19 cellular contexts compared by ENCODE assay signal in the genomic region with DNA sequence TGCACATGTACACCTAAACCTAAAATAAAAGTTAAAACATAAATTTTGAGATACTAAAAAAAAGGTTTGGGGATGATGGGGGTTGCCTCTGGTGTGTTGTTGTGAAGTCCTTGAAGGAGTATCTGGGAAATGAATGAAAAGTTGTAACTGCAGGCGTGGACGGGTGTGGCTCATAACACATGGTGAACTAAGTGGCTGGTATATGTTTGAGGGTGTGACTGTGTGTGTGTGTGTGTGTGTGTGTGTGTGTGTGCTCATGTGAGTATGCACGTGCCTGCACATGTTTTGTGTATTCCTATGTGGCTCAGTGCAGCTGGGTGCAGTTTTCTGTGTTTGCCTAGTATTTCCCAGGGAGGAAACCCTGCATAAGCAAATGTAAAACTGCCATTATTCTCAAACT.
DNase-seq lines count a peak whose midpoint lies in the region; ATAC-seq and TF ChIP-seq lines count a peak whose summit lies in the region.
"Had no signal": no experiment of that assay in that cellular context is flagged by ENCODE, and none has a peak within 500 bp of the region (broad histone marks: within the 10 kb centered on the region; RNA-seq: fewer than 3 reads in every experiment).

No MANE protein-coding gene starts in this region.

- H3K27me3 ChIP-seq in breast epithelium, result no peaks in the 10 kb centered on the region
- H3K27me3 ChIP-seq in colonic mucosa, result no peaks in the 10 kb centered on the region
- no peaks in the 10 kb centered on the region for H3K27me3 ChIP-seq in body of pancreas

- peak overlapping the region; percentile 39 for H3K27ac Mint-ChIP-seq in MCF 10A (ENCODE audit: low read depth, unreplicated experiment)
- H3K27ac Mint-ChIP-seq: CD4-positive, alpha-beta memory T cell; GM23338; H9 had no signal

- no peaks in the 10 kb centered on the region for H3K36me3 Mint-ChIP-seq in MCF 10A (ENCODE audit: insufficient read depth, unreplicated experiment)
- H3K36me3 Mint-ChIP-seq: CD4-positive, alpha-beta memory T cell had no signal

- H3K4me1 ChIP-seq in breast epithelium (no peaks in the 10 kb centered on the region), colonic mucosa (no peaks in the 10 kb centered on the region), mucosa of descending colon (ENCODE audit: low read depth) (no peaks in the 10 kb centered on the region), body of pancreas (peaks cover 21% of the 10 kb centered on the region)

- H3K36me3 ChIP-seq in breast epithelium (no peaks in the 10 kb centered on the region), colonic mucosa (no peaks in the 10 kb centered on the region), mucosa of descending colon (ENCODE audit: low read depth) (no peaks in the 10 kb centered on the region), body of pancreas (replicated peaks in 1 of 2; ENCODE audit: insufficient read depth in 1 of 2, low read depth in 2 of 2) (no peaks in the 10 kb centered on the region)

- ATAC-seq in esophagus mucosa (peak; percentile 45), mucosa of descending colon (peak; percentile 70), body of pancreas (no peak)
- ATAC-seq: GM12878, GM23338, HCT116 had no signal

- H3K4me1 Mint-ChIP-seq in MCF 10A (ENCODE audit: insufficient read depth, unreplicated experiment), result peaks cover 12% of the 10 kb centered on the region
- H3K4me1 Mint-ChIP-seq: CD4-positive, alpha-beta memory T cell; GM23338 had no signal

- WGBS in body of pancreas, 2 donors, result 90 to 93% methylated on average over 3 of the region's 3 CpGs

- no peak for DNase-seq in MCF 10A (ENCODE audit: unreplicated experiment)
- no peak for DNase-seq in breast epithelium (ENCODE audit: low spot score in 2 of 2)
- peak; percentile 20 for DNase-seq in colonic mucosa
- DNase-seq in mucosa of descending colon, result peak in 1 of 3 donors; percentile 58
- no peak for DNase-seq in body of pancreas
- no peak for DNase-seq in activated CD4-positive, alpha-beta T cell treated with anti-CD3 and anti-CD28 coated beads, Interleukin-2, amount 50 U/mL, for 4 hours
- no peak for DNase-seq in HuH-7 (ENCODE audit: low spot score)
- DNase-seq: C1 segment of cervical spinal cord; Calu3; CD4-positive, alpha-beta memory T cell; COR-L47; DMS79; EL; GDM1; H9 had no signal

- no peaks in the 10 kb centered on the region for H3K27me3 Mint-ChIP-seq in MCF 10A (ENCODE audit: insufficient read depth, unreplicated experiment)

- intact Hi-C loops in MCF 10A (cut with micrococcal nuclease), result no loop called here
- intact Hi-C loops in breast epithelium (cut with DNase I; ENCODE audit: low total_unique reads), result loop anchor here (10.0 kb wide), 1 partner anchor 1527 kb away; no protein-coding TSS in a partner anchor
- intact Hi-C loops in colonic mucosa (cut with DNase I), result no loop called here
- intact Hi-C loops in mucosa of descending colon (cut with DNase I, micrococcal nuclease), result no loop called here
- intact Hi-C loops in body of pancreas (cut with DNase I), result no loop called here

- H3K4me3 Mint-ChIP-seq in MCF 10A (ENCODE audit: unreplicated experiment), result no peak overlapping the region
- H3K4me3 Mint-ChIP-seq: CD4-positive, alpha-beta memory T cell; GM23338; H9 had no signal

- H3K4me3 ChIP-seq in breast epithelium (no peak overlapping the region), colonic mucosa (no peak overlapping the region), mucosa of descending colon (no peak overlapping the region), body of pancreas (no peak overlapping the region)
- H3K4me3 ChIP-seq: GM12878, GM23338 had no signal

- TF ChIP-seq CTCF in MCF 10A (IDR thresholded peaks at IDR 0.05; ENCODE audit: unreplicated experiment) (no peak), breast epithelium (IDR thresholded peaks at IDR 0.05) (no peak), colonic mucosa (IDR thresholded peaks at IDR 0.05) (no peak), mucosa of descending colon (IDR thresholded peaks at IDR 0.05) (no peak), body of pancreas (IDR thresholded peaks at IDR 0.05) (no peak)

- H3K9me3 ChIP-seq in breast epithelium (no peaks in the 10 kb centered on the region), colonic mucosa (no peaks in the 10 kb centered on the region), mucosa of descending colon (no peaks in the 10 kb centered on the region), body of pancreas (no peaks in the 10 kb centered on the region)

- no peak overlapping the region for H3K9ac ChIP-seq in colonic mucosa (ENCODE audit: low read depth in 2 of 2, low read length in 2 of 2)

- no peak for TF ChIP-seq POLR2A in breast epithelium (IDR thresholded peaks at IDR 0.05)
- no peak for TF ChIP-seq POLR2A in body of pancreas (IDR thresholded peaks at IDR 0.05)

- no TSS peak for BruUV-seq in MCF 10A (replicated peaks; lab: Mats Ljungman, UMichigan)

- POLR2A ChIA-PET in MCF 10A (lab: Yijun Ruan, JAX), result no interaction called here

- H3K27ac ChIP-seq in breast epithelium, result no peak overlapping the region
- H3K27ac ChIP-seq in colonic mucosa, result no peak overlapping the region
- no peak overlapping the region for H3K27ac ChIP-seq in body of pancreas

- CTCF ChIA-PET in MCF 10A (lab: Yijun Ruan, JAX), result interaction anchor here (0.5 kb wide), 1 partner anchor 28 kb away, joined by 4 read pairs; no protein-coding TSS in a partner anchor

- H3K9me3 Mint-ChIP-seq in MCF 10A (ENCODE audit: unreplicated experiment), result no peaks in the 10 kb centered on the region
- H3K9me3 Mint-ChIP-seq: CD4-positive, alpha-beta memory T cell; GM23338; H9 had no signal
